In genomic region chr3:163622384-163622783, GRCh38 we compare ENCODE assay signal across 11 cellular contexts.
DNase-seq lines count a peak whose midpoint lies in the region; ATAC-seq and TF ChIP-seq lines count a peak whose summit lies in the region.
"Had no signal": no experiment of that assay in that cellular context is flagged by ENCODE, and none has a peak within 500 bp of the region (broad histone marks: within the 10 kb centered on the region; RNA-seq: fewer than 3 reads in every experiment).

No MANE protein-coding gene starts in this region.

- no peaks in the 10 kb centered on the region for H3K36me3 Mint-ChIP-seq in type B pancreatic cell
- H3K36me3 Mint-ChIP-seq: activated naive CD4-positive, alpha-beta T cell treated with anti-CD3 and anti-CD28 coated beads, Interleukin-2, amount 50 U/mL, for 72 hours had no signal

- no peak overlapping the region for H3K4me3 ChIP-seq in SK-N-SH (ENCODE audit: low read depth in 2 of 2, low read length in 1 of 2)
- H3K4me3 ChIP-seq: skin epidermis had no signal

- 55% methylated on average over 3 of the region's 3 CpGs for WGBS in SK-N-SH (ENCODE audit: low lambda C conversion rate)

- H2AFZ ChIP-seq in SK-N-SH (ENCODE audit: low read depth) = no peak overlapping the region

- no peaks in the 10 kb centered on the region for H3F3A ChIP-seq in SK-N-SH (replicated peaks; ENCODE audit: insufficient read depth)

- DNase-seq in SK-N-SH (peak; percentile 12), RKO (ENCODE audit: low spot score) (peak; percentile 15), glomerular visceral epithelial cell (ENCODE audit: extremely low spot score) (peak; percentile 1), type B pancreatic cell (ENCODE audit: extremely low spot score, unreplicated experiment) (no peak)
- no peak for DNase-seq in activated naive CD4-positive, alpha-beta T cell (lab: John Stamatoyannopoulos, UW)
- no peak for DNase-seq in stimulated activated CD4-positive, alpha-beta T cell treated with anti-CD3 and anti-CD28 coated beads, Interleukin-1b, Interleukin-23, amount 100 ng/mL, for 48 hours
- DNase-seq: activated CD4-positive, alpha-beta T cell treated with anti-CD3 and anti-CD28 coated beads, Interleukin-2, amount 50 U/mL, for 4 hours had no signal

- peak; percentile 80 for TF ChIP-seq RAD21 in SK-N-SH (IDR thresholded peaks at IDR 0.05; ENCODE audit: low read length)

- H3K9me3 Mint-ChIP-seq in type B pancreatic cell = no peaks in the 10 kb centered on the region
- H3K9me3 Mint-ChIP-seq: activated naive CD4-positive, alpha-beta T cell treated with anti-CD3 and anti-CD28 coated beads, Interleukin-2, amount 50 U/mL, for 72 hours had no signal

- no peaks in the 10 kb centered on the region for H3K79me2 ChIP-seq in SK-N-SH (ENCODE audit: insufficient read depth)

- no peak for ATAC-seq in SK-N-SH treated with all-trans-retinoic acid at 6 μM for 48 hours
- ATAC-seq in HG02884 (IDR thresholded peaks at IDR 0.05; ENCODE audit: unreplicated experiment) = no peak
- ATAC-seq: activated naive CD4-positive, alpha-beta T cell treated with anti-CD3 and anti-CD28 coated beads, Interleukin-2, amount 50 U/mL, for 72 hours had no signal

- H3K9me2 ChIP-seq in SK-N-SH = no peaks in the 10 kb centered on the region

- no peak overlapping the region for H3K9ac ChIP-seq in SK-N-SH

- no peak overlapping the region for H3K4me2 ChIP-seq in SK-N-SH

- no peaks in the 10 kb centered on the region for H3K36me3 ChIP-seq in SK-N-SH (replicated peaks in 1 of 2; ENCODE audit: control insufficient read depth in 1 of 2, insufficient read depth in 2 of 2, low read length in 1 of 2)

- no peak for TF ChIP-seq EP300 in SK-N-SH (IDR thresholded peaks at IDR 0.05; ENCODE audit: borderline replicate concordance in 1 of 2, low read depth in 1 of 2, low read length in 1 of 2)

- POLR2A ChIA-PET in SK-N-SH (lab: Yijun Ruan, JAX) = no interaction called here

- no peak overlapping the region for H3K27ac Mint-ChIP-seq in type B pancreatic cell
- H3K27ac Mint-ChIP-seq: activated naive CD4-positive, alpha-beta T cell treated with anti-CD3 and anti-CD28 coated beads, Interleukin-2, amount 50 U/mL, for 72 hours had no signal

- no peaks in the 10 kb centered on the region for H3K27me3 ChIP-seq in SK-N-SH (ENCODE audit: insufficient read depth)

- TF ChIP-seq CTCF in SK-N-SH (IDR thresholded peaks at IDR 0.05) (no peak; the same call in 1 of the 2 replicates), type B pancreatic cell (conservative IDR thresholded peaks at IDR 0.05) (peak; percentile 68)

- H3K4me3 Mint-ChIP-seq in type B pancreatic cell = no peak overlapping the region

- no peak overlapping the region for H3K27ac ChIP-seq in SK-N-SH (ENCODE audit: low read depth in 2 of 2, low read length in 1 of 2)
- H3K27ac ChIP-seq: skin epidermis had no signal

- H3K9me3 ChIP-seq in SK-N-SH = no peaks in the 10 kb centered on the region

- H3K4me1 Mint-ChIP-seq in type B pancreatic cell (ENCODE audit: unreplicated experiment) = no peaks in the 10 kb centered on the region

- H3K27me3 Mint-ChIP-seq in type B pancreatic cell = no peaks in the 10 kb centered on the region

- no peaks in the 10 kb centered on the region; a peak in 1 of 4 replicates for H3K4me1 ChIP-seq in SK-N-SH (ENCODE audit: control insufficient read depth in 1 of 2, insufficient read depth in 2 of 2, low read depth in 1 of 2, low read length in 1 of 2)

- CTCF ChIA-PET in SK-N-SH (lab: Yijun Ruan, JAX) = interaction anchor here (0.7 kb wide), 2 partner anchors 18 to 566 kb away, joined by 3 read pairs; no protein-coding TSS in a partner anchor

- H4K20me1 ChIP-seq in SK-N-SH (ENCODE audit: insufficient read depth) = no peaks in the 10 kb centered on the region

TF ChIP-seq in SK-N-SH, 30 proteins besides CTCF, POLR2A, EP300 and RAD21:
- TF ChIP-seq RFX5 (IDR thresholded peaks at IDR 0.05; ENCODE audit: low read length) (no peak), SMC3 (IDR thresholded peaks at IDR 0.05; ENCODE audit: low read depth, low read length) (peak; percentile 50; the same call in 1 of the 2 replicates)

TF ChIP-seq in SK-N-SH treated with all-trans-retinoic acid at 6 μM for 48 hours, 23 proteins besides CTCF, POLR2A, EP300 and RAD21:
- TF ChIP-seq CREB5 (CRISPR knock-in tag; IDR thresholded peaks at IDR 0.05; ENCODE audit: low read depth) = no peak
- TF ChIP-seq ZNF70 (CRISPR knock-in tag; IDR thresholded peaks at IDR 0.05) = no peak
- TF ChIP-seq SNAI2 (CRISPR knock-in tag; IDR thresholded peaks at IDR 0.05) = no peak
- no peak for TF ChIP-seq TSHZ2 (CRISPR knock-in tag; IDR thresholded peaks at IDR 0.05)
- TF ChIP-seq ZNF565 (CRISPR knock-in tag; conservative IDR thresholded peaks at IDR 0.05; ENCODE audit: low read depth) = no peak
- no peak for TF ChIP-seq GLIS3 (CRISPR knock-in tag; IDR thresholded peaks at IDR 0.05)
- no peak for TF ChIP-seq PATZ1 (CRISPR knock-in tag; IDR thresholded peaks at IDR 0.05; ENCODE audit: borderline replicate concordance)
- no peak for TF ChIP-seq ZFP3 (CRISPR knock-in tag; IDR thresholded peaks at IDR 0.05)
- no peak for TF ChIP-seq BACH2 (CRISPR knock-in tag; IDR thresholded peaks at IDR 0.05; ENCODE audit: borderline replicate concordance)
- TF ChIP-seq TCF4 (CRISPR knock-in tag; IDR thresholded peaks at IDR 0.05; ENCODE audit: borderline replicate concordance) = no peak
- no peak for TF ChIP-seq ZC3H10 (CRISPR knock-in tag; IDR thresholded peaks at IDR 0.05)
- no peak for TF ChIP-seq CSDC2 (CRISPR knock-in tag; IDR thresholded peaks at IDR 0.05)
- no peak for TF ChIP-seq ZNF8 (CRISPR knock-in tag; IDR thresholded peaks at IDR 0.05)
- TF ChIP-seq OSR1 (CRISPR knock-in tag; IDR thresholded peaks at IDR 0.05) = no peak
- TF ChIP-seq ISL1 (CRISPR knock-in tag; IDR thresholded peaks at IDR 0.05) = no peak

Comparison
In these comparisons a context has a peak if more than half of its experiments do, and no peak if none do; other contexts are left out.
1. DNase-seq: peak in SK-N-SH (single experiment), RKO (single experiment) and glomerular visceral epithelial cell (single experiment); none in type B pancreatic cell (single experiment), activated naive CD4-positive, alpha-beta T cell (0 of 4) and stimulated activated CD4-positive, alpha-beta T cell treated with anti-CD3 and anti-CD28 coated beads, Interleukin-1b, Interleukin-23, amount 100 ng/mL, for 48 hours (single experiment).